In genomic region chr6:154766993-154767392, GRCh38 we compare ENCODE assay signal across 2 cellular contexts.
TF ChIP-seq lines count a peak whose summit lies in the region.

No MANE protein-coding gene starts in this region.

TF ChIP-seq in GM23338, 12 proteins besides CTCF, POLR2A, EP300 and RAD21 (continued from another document):
- TF ChIP-seq REST (IDR thresholded peaks at IDR 0.05; ENCODE audit: unreplicated experiment) (no peak), POLR2AphosphoS5 (IDR thresholded peaks at IDR 0.05; ENCODE audit: low read depth) (no peak), ZNF462 (CRISPR knock-in tag; IDR thresholded peaks at IDR 0.05) (no peak), ETS1 (IDR thresholded peaks at IDR 0.05) (no peak)

TF ChIP-seq in K562, 482 proteins besides CTCF, POLR2A, EP300 and RAD21:
- TF ChIP-seq USF1 (CRISPR knock-in tag; IDR thresholded peaks at IDR 0.05) = no peak
- peak; percentile 7; the same call in 1 of the 2 replicates for TF ChIP-seq NFIC (IDR thresholded peaks at IDR 0.05)
TF ChIP-seq in K562: peak in this region for 1.
